1 cellular context compared by ENCODE assay signal in the genomic region with DNA sequence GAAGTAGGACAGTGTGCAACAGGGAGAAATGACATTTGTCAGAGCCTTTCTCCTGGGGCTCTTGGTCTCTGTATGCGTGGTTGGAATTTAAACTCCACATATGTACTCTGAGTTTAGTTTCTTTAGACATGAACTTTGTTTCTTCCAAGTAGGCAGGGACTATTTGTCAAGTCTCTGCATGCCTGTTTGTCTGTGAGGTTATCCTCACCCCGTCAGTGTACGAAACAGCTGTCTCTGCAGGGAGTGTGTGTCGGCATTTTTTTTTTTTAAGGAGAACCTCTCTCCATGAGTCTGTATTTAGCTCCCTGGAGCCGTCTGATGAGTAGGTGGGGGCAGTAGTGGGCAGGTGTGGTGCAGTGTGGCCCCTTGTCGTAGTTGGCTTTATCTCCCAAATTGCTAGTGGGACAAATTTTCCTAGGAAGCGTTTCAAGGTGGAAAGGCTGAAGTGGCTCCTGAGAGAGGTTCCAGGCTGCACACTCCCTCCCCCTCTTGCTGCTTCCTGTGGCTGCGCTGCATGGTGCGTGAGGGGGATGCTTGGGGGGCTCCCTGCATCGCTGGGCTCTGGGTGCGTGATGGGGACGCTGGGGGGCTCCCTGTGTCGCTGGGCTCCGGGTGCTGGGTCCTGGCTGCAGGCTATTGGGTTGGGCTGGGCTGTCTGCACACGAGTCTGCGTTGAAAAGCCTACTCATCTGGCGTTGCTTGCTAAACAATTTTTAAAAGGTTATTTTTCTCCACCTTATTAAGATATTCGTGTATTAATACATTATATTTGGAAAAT.
TF ChIP-seq lines count a peak whose summit lies in the region.

No MANE protein-coding gene starts in this region.

TF ChIP-seq in WTC11, 78 proteins besides CTCF, POLR2A, EP300 and RAD21 (continued from another document):
- TF ChIP-seq, protein P1, sequence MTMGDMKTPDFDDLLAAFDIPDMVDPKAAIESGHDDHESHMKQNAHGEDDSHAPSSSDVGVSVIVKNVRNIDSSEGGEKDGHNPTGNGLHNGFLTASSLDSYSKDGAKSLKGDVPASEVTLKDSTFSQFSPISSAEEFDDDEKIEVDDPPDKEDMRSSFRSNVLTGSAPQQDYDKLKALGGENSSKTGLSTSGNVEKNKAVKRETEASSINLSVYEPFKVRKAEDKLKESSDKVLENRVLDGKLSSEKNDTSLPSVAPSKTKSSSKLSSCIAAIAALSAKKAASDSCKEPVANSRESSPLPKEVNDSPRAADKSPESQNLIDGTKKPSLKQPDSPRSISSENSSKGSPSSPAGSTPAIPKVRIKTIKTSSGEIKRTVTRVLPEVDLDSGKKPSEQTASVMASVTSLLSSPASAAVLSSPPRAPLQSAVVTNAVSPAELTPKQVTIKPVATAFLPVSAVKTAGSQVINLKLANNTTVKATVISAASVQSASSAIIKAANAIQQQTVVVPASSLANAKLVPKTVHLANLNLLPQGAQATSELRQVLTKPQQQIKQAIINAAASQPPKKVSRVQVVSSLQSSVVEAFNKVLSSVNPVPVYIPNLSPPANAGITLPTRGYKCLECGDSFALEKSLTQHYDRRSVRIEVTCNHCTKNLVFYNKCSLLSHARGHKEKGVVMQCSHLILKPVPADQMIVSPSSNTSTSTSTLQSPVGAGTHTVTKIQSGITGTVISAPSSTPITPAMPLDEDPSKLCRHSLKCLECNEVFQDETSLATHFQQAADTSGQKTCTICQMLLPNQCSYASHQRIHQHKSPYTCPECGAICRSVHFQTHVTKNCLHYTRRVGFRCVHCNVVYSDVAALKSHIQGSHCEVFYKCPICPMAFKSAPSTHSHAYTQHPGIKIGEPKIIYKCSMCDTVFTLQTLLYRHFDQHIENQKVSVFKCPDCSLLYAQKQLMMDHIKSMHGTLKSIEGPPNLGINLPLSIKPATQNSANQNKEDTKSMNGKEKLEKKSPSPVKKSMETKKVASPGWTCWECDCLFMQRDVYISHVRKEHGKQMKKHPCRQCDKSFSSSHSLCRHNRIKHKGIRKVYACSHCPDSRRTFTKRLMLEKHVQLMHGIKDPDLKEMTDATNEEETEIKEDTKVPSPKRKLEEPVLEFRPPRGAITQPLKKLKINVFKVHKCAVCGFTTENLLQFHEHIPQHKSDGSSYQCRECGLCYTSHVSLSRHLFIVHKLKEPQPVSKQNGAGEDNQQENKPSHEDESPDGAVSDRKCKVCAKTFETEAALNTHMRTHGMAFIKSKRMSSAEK (CRISPR knock-in tag; IDR thresholded peaks at IDR 0.05; ENCODE audit: borderline replicate concordance): no peak
- TF ChIP-seq, protein P2, sequence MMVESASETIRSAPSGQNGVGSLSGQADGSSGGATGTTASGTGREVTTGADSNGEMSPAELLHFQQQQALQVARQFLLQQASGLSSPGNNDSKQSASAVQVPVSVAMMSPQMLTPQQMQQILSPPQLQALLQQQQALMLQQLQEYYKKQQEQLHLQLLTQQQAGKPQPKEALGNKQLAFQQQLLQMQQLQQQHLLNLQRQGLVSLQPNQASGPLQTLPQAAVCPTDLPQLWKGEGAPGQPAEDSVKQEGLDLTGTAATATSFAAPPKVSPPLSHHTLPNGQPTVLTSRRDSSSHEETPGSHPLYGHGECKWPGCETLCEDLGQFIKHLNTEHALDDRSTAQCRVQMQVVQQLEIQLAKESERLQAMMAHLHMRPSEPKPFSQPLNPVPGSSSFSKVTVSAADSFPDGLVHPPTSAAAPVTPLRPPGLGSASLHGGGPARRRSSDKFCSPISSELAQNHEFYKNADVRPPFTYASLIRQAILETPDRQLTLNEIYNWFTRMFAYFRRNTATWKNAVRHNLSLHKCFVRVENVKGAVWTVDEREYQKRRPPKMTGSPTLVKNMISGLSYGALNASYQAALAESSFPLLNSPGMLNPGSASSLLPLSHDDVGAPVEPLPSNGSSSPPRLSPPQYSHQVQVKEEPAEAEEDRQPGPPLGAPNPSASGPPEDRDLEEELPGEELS (CRISPR knock-in tag; IDR thresholded peaks at IDR 0.05): no peak
- TF ChIP-seq NR2C2 (CRISPR knock-in tag; IDR thresholded peaks at IDR 0.05): no peak
- TF ChIP-seq JUN (CRISPR knock-in tag; IDR thresholded peaks at IDR 0.05): no peak
- TF ChIP-seq CREM (CRISPR knock-in tag; IDR thresholded peaks at IDR 0.05): no peak
- no peak for TF ChIP-seq NFE2L1 (CRISPR knock-in tag; IDR thresholded peaks at IDR 0.05)
- TF ChIP-seq ZBTB21 (CRISPR knock-in tag; IDR thresholded peaks at IDR 0.05; ENCODE audit: borderline replicate concordance): no peak
- TF ChIP-seq TP53 (CRISPR knock-in tag; IDR thresholded peaks at IDR 0.05): no peak
- TF ChIP-seq ZNF423 (CRISPR knock-in tag; IDR thresholded peaks at IDR 0.05): no peak
- no peak for TF ChIP-seq ATF1 (CRISPR knock-in tag; IDR thresholded peaks at IDR 0.05)
- TF ChIP-seq TCF7 (CRISPR knock-in tag; IDR thresholded peaks at IDR 0.05; ENCODE audit: low read depth): no peak
- TF ChIP-seq, protein P3, sequence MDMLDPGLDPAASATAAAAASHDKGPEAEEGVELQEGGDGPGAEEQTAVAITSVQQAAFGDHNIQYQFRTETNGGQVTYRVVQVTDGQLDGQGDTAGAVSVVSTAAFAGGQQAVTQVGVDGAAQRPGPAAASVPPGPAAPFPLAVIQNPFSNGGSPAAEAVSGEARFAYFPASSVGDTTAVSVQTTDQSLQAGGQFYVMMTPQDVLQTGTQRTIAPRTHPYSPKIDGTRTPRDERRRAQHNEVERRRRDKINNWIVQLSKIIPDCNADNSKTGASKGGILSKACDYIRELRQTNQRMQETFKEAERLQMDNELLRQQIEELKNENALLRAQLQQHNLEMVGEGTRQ (CRISPR knock-in tag; IDR thresholded peaks at IDR 0.05): no peak
- TF ChIP-seq ELF4 (CRISPR knock-in tag; IDR thresholded peaks at IDR 0.05; ENCODE audit: low read depth): no peak
- no peak for TF ChIP-seq ZNF671 (CRISPR knock-in tag; IDR thresholded peaks at IDR 0.05)
